ENCODE assay signal across 1 cellular context in the genomic region with DNA sequence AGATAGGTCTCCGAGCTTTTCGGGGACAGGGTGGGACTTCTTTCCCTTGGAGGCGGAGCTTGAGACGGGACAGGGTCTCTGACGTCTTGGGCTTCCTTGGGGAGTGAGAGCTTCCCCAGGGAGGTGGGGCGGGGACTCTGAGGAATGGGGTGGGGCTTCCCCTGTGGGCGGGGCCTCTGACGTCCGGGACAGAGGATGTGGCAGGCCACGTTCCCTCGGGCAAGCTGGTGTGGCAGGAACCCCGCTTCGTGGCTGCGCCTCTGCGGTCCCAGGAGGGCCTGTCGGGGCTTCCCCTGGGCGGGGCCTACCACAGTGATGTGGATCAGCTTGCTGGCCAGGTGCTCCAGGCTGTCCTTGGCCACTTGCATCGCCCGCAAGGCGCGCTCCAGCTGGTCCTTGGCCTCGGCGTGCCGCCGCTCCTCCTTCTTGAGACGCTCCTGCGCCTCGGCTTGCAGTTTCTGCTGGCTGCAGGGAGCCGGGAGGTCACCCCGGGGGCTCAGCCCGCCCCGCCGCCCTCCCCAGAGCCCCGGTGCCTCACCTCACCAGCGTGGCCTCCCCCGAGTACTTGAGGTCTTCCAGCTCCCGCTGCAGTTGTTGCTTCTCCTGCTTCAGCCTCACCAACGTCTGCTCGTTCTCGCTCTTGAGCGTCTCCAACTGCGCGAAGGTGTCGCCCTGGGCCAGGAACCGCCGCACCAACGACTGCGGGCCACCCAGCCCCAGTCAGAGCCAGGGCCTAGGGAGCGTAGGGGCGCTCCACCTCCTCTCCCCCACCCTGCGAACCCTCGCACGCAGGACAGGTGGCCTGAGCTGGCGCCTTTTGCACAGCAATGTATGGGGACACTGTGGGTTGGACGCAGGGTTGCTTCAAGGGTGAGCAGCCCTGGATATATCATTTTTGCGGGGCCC.
TF ChIP-seq lines count a peak whose summit lies in the region.

No MANE protein-coding gene starts in this region.

TF ChIP-seq in GM12878, 131 proteins besides CTCF, POLR2A, EP300 and RAD21:
- TF ChIP-seq, protein P1, sequence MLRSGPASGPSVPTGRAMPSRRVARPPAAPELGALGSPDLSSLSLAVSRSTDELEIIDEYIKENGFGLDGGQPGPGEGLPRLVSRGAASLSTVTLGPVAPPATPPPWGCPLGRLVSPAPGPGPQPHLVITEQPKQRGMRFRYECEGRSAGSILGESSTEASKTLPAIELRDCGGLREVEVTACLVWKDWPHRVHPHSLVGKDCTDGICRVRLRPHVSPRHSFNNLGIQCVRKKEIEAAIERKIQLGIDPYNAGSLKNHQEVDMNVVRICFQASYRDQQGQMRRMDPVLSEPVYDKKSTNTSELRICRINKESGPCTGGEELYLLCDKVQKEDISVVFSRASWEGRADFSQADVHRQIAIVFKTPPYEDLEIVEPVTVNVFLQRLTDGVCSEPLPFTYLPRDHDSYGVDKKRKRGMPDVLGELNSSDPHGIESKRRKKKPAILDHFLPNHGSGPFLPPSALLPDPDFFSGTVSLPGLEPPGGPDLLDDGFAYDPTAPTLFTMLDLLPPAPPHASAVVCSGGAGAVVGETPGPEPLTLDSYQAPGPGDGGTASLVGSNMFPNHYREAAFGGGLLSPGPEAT (IDR thresholded peaks at IDR 0.05; ENCODE audit: low read depth): peak; percentile 41; the same call in 1 of the 2 replicates
- TF ChIP-seq SIN3A (IDR thresholded peaks at IDR 0.05; ENCODE audit: low read depth, low read length) (no peak), DPF2 (IDR thresholded peaks at IDR 0.05) (peak; percentile 72), CREM (IDR thresholded peaks at IDR 0.05; ENCODE audit: low read depth) (no peak), NR2F1 (conservative IDR thresholded peaks at IDR 0.05) (0 out of 2 replicates have a peak, but pooled peaks have one; percentile 24), CBX5 (IDR thresholded peaks at IDR 0.05; ENCODE audit: low read depth) (no peak), LARP7 (IDR thresholded peaks at IDR 0.05) (0 out of 2 replicates have a peak, but pooled peaks have one; percentile 46), TCF12 (IDR thresholded peaks at IDR 0.05; ENCODE audit: low read depth, low read length) (peak; percentile 70; the same call in 1 of the 2 replicates), GATAD2B (conservative IDR thresholded peaks at IDR 0.05; ENCODE audit: low read depth) (peak; percentile 51), TCF3 (IDR thresholded peaks at IDR 0.05; ENCODE audit: borderline replicate concordance, insufficient read depth, low read depth, low read length) (peak; percentile 71), KAT2A (conservative IDR thresholded peaks at IDR 0.05; ENCODE audit: control insufficient read depth, low read depth, low read length) (no peak), MTA3 (IDR thresholded peaks at IDR 0.05; ENCODE audit: borderline replicate concordance, low read length) (no peak), NFXL1 (IDR thresholded peaks at IDR 0.05; ENCODE audit: borderline replicate concordance) (no peak), TAF1 (IDR thresholded peaks at IDR 0.05; ENCODE audit: borderline replicate concordance, low read depth, low read length) (no peak), ZNF24 (IDR thresholded peaks at IDR 0.05) (no peak), MYC (IDR thresholded peaks at IDR 0.05; ENCODE audit: insufficient read depth, insufficient read length, insufficient replicate concordance, low read length, severe bottlenecking) (no peak), PAX5 (IDR thresholded peaks at IDR 0.05; ENCODE audit: borderline replicate concordance, low read depth, low read length) (peak; percentile 72; the same call in 1 of the 2 replicates), HDAC6 (IDR thresholded peaks at IDR 0.05; ENCODE audit: unreplicated experiment) (peak; percentile 70), MEF2B (IDR thresholded peaks at IDR 0.05; ENCODE audit: partially characterized antibody, poor library complexity, severe bottlenecking) (peak; percentile 95), ATF7 (IDR thresholded peaks at IDR 0.05; ENCODE audit: low read depth) (0 out of 2 replicates have a peak, but pooled peaks have one; percentile 15), SREBF1 (IDR thresholded peaks at IDR 0.05; ENCODE audit: low read length) (no peak), MEF2A (IDR thresholded peaks at IDR 0.05; ENCODE audit: insufficient read depth, low read depth, low read length) (no peak), IKZF2 (IDR thresholded peaks at IDR 0.05) (peak in 1 of 2 experiments; percentile 51; a peak in 1 of 4 replicates), CHD2 (IDR thresholded peaks at IDR 0.05; ENCODE audit: borderline replicate concordance, low read depth, low read length) (peak; percentile 43; the same call in 1 of the 2 replicates), SP1 (IDR thresholded peaks at IDR 0.05; ENCODE audit: low read depth, low read length) (peak; percentile 45), ZBED1 (IDR thresholded peaks at IDR 0.05; ENCODE audit: borderline replicate concordance) (no peak), NFYA (IDR thresholded peaks at IDR 0.05; ENCODE audit: borderline replicate concordance, low read depth, low read length) (no peak), IKZF1 (conservative IDR thresholded peaks at IDR 0.05) (peak; percentile 50; the same call in 1 of the 2 replicates), ZNF217 (IDR thresholded peaks at IDR 0.05) (no peak), BCL11A (IDR thresholded peaks at IDR 0.05; ENCODE audit: low read depth, low read length) (0 out of 2 replicates have a peak, but pooled peaks have one; percentile 15), EZH2 (IDR thresholded peaks at IDR 0.05; ENCODE audit: borderline replicate concordance, control insufficient read depth, low read depth, low read length) (no peak), RUNX3 (IDR thresholded peaks at IDR 0.05; ENCODE audit: low read length) (peak; percentile 71), RCOR1 (conservative IDR thresholded peaks at IDR 0.05; ENCODE audit: low read depth, low read length) (no peak), BHLHE40 (IDR thresholded peaks at IDR 0.05; ENCODE audit: borderline replicate concordance in 1 of 2, low read depth in 2 of 2, low read length in 1 of 2) (peak; percentile 37 to 81; a peak in 2 of 4 replicates), CREB1 (IDR thresholded peaks at IDR 0.05; ENCODE audit: low read depth) (peak; percentile 54)
- TF ChIP-seq, protein P2, sequence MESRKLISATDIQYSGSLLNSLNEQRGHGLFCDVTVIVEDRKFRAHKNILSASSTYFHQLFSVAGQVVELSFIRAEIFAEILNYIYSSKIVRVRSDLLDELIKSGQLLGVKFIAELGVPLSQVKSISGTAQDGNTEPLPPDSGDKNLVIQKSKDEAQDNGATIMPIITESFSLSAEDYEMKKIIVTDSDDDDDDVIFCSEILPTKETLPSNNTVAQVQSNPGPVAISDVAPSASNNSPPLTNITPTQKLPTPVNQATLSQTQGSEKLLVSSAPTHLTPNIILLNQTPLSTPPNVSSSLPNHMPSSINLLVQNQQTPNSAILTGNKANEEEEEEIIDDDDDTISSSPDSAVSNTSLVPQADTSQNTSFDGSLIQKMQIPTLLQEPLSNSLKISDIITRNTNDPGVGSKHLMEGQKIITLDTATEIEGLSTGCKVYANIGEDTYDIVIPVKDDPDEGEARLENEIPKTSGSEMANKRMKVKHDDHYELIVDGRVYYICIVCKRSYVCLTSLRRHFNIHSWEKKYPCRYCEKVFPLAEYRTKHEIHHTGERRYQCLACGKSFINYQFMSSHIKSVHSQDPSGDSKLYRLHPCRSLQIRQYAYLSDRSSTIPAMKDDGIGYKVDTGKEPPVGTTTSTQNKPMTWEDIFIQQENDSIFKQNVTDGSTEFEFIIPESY (IDR thresholded peaks at IDR 0.05): no peak
- TF ChIP-seq, protein P3, sequence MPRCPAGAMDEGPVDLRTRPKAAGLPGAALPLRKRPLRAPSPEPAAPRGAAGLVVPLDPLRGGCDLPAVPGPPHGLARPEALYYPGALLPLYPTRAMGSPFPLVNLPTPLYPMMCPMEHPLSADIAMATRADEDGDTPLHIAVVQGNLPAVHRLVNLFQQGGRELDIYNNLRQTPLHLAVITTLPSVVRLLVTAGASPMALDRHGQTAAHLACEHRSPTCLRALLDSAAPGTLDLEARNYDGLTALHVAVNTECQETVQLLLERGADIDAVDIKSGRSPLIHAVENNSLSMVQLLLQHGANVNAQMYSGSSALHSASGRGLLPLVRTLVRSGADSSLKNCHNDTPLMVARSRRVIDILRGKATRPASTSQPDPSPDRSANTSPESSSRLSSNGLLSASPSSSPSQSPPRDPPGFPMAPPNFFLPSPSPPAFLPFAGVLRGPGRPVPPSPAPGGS (IDR thresholded peaks at IDR 0.05; ENCODE audit: borderline replicate concordance, insufficient read depth, low read depth, low read length, poor library complexity, severe bottlenecking): peak; percentile 23
- TF ChIP-seq, protein P4, sequence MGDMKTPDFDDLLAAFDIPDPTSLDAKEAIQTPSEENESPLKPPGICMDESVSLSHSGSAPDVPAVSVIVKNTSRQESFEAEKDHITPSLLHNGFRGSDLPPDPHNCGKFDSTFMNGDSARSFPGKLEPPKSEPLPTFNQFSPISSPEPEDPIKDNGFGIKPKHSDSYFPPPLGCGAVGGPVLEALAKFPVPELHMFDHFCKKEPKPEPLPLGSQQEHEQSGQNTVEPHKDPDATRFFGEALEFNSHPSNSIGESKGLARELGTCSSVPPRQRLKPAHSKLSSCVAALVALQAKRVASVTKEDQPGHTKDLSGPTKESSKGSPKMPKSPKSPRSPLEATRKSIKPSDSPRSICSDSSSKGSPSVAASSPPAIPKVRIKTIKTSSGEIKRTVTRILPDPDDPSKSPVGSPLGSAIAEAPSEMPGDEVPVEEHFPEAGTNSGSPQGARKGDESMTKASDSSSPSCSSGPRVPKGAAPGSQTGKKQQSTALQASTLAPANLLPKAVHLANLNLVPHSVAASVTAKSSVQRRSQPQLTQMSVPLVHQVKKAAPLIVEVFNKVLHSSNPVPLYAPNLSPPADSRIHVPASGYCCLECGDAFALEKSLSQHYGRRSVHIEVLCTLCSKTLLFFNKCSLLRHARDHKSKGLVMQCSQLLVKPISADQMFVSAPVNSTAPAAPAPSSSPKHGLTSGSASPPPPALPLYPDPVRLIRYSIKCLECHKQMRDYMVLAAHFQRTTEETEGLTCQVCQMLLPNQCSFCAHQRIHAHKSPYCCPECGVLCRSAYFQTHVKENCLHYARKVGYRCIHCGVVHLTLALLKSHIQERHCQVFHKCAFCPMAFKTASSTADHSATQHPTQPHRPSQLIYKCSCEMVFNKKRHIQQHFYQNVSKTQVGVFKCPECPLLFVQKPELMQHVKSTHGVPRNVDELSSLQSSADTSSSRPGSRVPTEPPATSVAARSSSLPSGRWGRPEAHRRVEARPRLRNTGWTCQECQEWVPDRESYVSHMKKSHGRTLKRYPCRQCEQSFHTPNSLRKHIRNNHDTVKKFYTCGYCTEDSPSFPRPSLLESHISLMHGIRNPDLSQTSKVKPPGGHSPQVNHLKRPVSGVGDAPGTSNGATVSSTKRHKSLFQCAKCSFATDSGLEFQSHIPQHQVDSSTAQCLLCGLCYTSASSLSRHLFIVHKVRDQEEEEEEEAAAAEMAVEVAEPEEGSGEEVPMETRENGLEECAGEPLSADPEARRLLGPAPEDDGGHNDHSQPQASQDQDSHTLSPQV (IDR thresholded peaks at IDR 0.05): no peak
- TF ChIP-seq, protein P5, sequence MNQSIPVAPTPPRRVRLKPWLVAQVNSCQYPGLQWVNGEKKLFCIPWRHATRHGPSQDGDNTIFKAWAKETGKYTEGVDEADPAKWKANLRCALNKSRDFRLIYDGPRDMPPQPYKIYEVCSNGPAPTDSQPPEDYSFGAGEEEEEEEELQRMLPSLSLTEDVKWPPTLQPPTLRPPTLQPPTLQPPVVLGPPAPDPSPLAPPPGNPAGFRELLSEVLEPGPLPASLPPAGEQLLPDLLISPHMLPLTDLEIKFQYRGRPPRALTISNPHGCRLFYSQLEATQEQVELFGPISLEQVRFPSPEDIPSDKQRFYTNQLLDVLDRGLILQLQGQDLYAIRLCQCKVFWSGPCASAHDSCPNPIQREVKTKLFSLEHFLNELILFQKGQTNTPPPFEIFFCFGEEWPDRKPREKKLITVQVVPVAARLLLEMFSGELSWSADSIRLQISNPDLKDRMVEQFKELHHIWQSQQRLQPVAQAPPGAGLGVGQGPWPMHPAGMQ (IDR thresholded peaks at IDR 0.05; ENCODE audit: borderline replicate concordance): no peak
